In genomic region chr17:48908853-48909394, GRCh38 we compare ENCODE assay signal across 8 cellular contexts. TPM values are rescaled to one million over a fixed set of nuclear protein-coding genes. Genes with fewer than 3 reads are reported as not detected.
A peak's percentile ranks its signal among the peaks of the same experiment; 100 is the strongest.
DNase-seq lines count a peak whose midpoint lies in the region; ATAC-seq and TF ChIP-seq lines count a peak whose summit lies in the region.

No MANE protein-coding gene starts in this region.

- TF ChIP-seq CTCF in astrocyte of the cerebellum (IDR thresholded peaks at IDR 0.05; ENCODE audit: low read depth, low read length, missing control alignments) = no peak

- in situ Hi-C loops in astrocyte of the cerebellum (cut with HindIII; ENCODE audit: low sequenced_read_pairs) = no loop called here

- peak overlapping the region; percentile 78 for H3K4me3 ChIP-seq in astrocyte of the cerebellum (ENCODE audit: low read depth, low read length)

- DNase-seq in GM04504 (ENCODE audit: low read depth) = peak; percentile 53
- peak; percentile 50 for DNase-seq in NCI-H1436 treated with DMSO at 0.1 percent for 48 hours (lab: John Stamatoyannopoulos, UW)
- peak; percentile 76 for DNase-seq in T-helper 9 cell
- DNase-seq in astrocyte of the cerebellum (ENCODE audit: low read depth) = peak; percentile 77
- DNase-seq in hypothalamus (lab: John Stamatoyannopoulos, UW) = peak in 41 of 51 donors; percentile 7 to 66 (median 38)
- DNase-seq in sciatic nerve (ENCODE audit: low spot score) = peak; percentile 88
- no peak for DNase-seq in occipital lobe (lab: John Stamatoyannopoulos, UW)

- intact Hi-C loops in sciatic nerve (cut with DNase I) = no loop called here

- peak; percentile 35 for ATAC-seq in HG02642 (IDR thresholded peaks at IDR 0.05; ENCODE audit: poor library complexity, unreplicated experiment)
- peak; percentile 53 for ATAC-seq in sciatic nerve

RNA-seq across cellular contexts. Expression of gene UBE2Z, which starts 0.7 kb away (rescaled TPM):
- total RNA-seq in sciatic nerve = 66.2 TPM
- total RNA-seq in occipital lobe = 60.0 TPM

RNA-seq across cellular contexts. Expression of gene ATP5MC1, which starts 16.3 kb away (rescaled TPM):
- total RNA-seq in sciatic nerve (40.7 TPM), occipital lobe (19.0 TPM)

RNA-seq across cellular contexts. Expression of gene SNF8, which starts 35.7 kb away (rescaled TPM):
- total RNA-seq in sciatic nerve (57.1 TPM), occipital lobe (38.4 TPM)

RNA-seq across cellular contexts. Expression of gene GIP, which starts 59.5 kb away (rescaled TPM):
- total RNA-seq in sciatic nerve (not detected), occipital lobe (not detected)
